Comparison of ENCODE assay signal across 14 cellular contexts in genomic region chr1:100184536-100184935, GRCh38.
DNase-seq lines count a peak whose midpoint lies in the region; ATAC-seq and TF ChIP-seq lines count a peak whose summit lies in the region.
"Had no signal": no experiment of that assay in that cellular context is flagged by ENCODE, and none has a peak within 500 bp of the region (broad histone marks: within the 10 kb centered on the region; RNA-seq: fewer than 3 reads in every experiment).

No MANE protein-coding gene starts in this region.

- DNase-seq in WERI-Rb-1 (peak; percentile 21), retina (no peak), 8988T (no peak)
- no peak for DNase-seq in stimulated activated naive CD4-positive, alpha-beta T cell treated with Interleukin-2 at 50 U/mL for 16 hours (lab: John Stamatoyannopoulos, UW)
- DNase-seq: DMS 273 treated with DMSO at 0.1 percent for 48 hours, GM23248, left colon, PC-9 had no signal

- no peak overlapping the region for H3K4me3 ChIP-seq in WERI-Rb-1 (ENCODE audit: low read depth, low read length)
- H3K4me3 ChIP-seq: GM23248, K562, PC-9 had no signal

- ATAC-seq in GM18499 (IDR thresholded peaks at IDR 0.05; ENCODE audit: insufficient read depth, unreplicated experiment) (peak; percentile 78), GM21367 (IDR thresholded peaks at IDR 0.05; ENCODE audit: unreplicated experiment) (peak; percentile 71), HG03432 (IDR thresholded peaks at IDR 0.05; ENCODE audit: unreplicated experiment) (peak; percentile 87), HG02642 (IDR thresholded peaks at IDR 0.05; ENCODE audit: poor library complexity, unreplicated experiment) (no peak)
- ATAC-seq: K562, left colon, sciatic nerve had no signal

- H3K27ac ChIP-seq in WERI-Rb-1, result peak overlapping the region; percentile 20; the same call in 1 of the 2 replicates
- H3K27ac ChIP-seq: GM23248, PC-9 had no signal

- no peak for TF ChIP-seq CTCF in WERI-Rb-1 (IDR thresholded peaks at IDR 0.05; ENCODE audit: low read depth, low read length)

- no peaks in the 10 kb centered on the region for H3K27me3 ChIP-seq in WERI-Rb-1 (ENCODE audit: insufficient read depth, low read depth, severe bottlenecking)

- H3K9me3 ChIP-seq in WERI-Rb-1 (ENCODE audit: severe bottlenecking), result peaks cover 3% of the 10 kb centered on the region

- no peaks in the 10 kb centered on the region for H3K36me3 ChIP-seq in WERI-Rb-1
